Comparison of ENCODE assay signal across 8 cellular contexts in genomic region chr21:39350094-39351006, GRCh38. TPM values are rescaled to one million over a fixed set of nuclear protein-coding genes. Genes with fewer than 3 reads are reported as not detected.
DNase-seq lines count a peak whose midpoint lies in the region; ATAC-seq, FAIRE-seq and TF ChIP-seq lines count a peak whose summit lies in the region.

No MANE protein-coding gene starts in this region.

- intact Hi-C loops in pancreas (cut with DNase I), result no loop called here

- 57 to 66% methylated on average over 19 of the region's 19 CpGs for WGBS in pancreas, 2 donors

- H3K36me3 ChIP-seq in GM06990 (ENCODE audit: control insufficient read depth, insufficient read depth, low read length), result no peaks in the 10 kb centered on the region; the same call in 1 of the 2 replicates
- H3K36me3 ChIP-seq in pancreas, result no peaks in the 10 kb centered on the region

- no peak for FAIRE-seq in pancreas (lab: Jason Lieb, UNC)

- ATAC-seq in pancreas (no peak), GM19035 (IDR thresholded peaks at IDR 0.05; ENCODE audit: unreplicated experiment) (no peak)

- H3K27ac ChIP-seq in RWPE1 (peak overlapping the region; percentile 99), epithelial cell of prostate (peak overlapping the region; percentile 97), pancreas (peak overlapping the region; percentile 83 to 96 (median 93))

- no peaks in the 10 kb centered on the region for H3K9me3 ChIP-seq in pancreas

- H3K4me1 ChIP-seq in pancreas, result peaks cover 0 to 30% (median 21%) of the 10 kb centered on the region in 3 donors

- no peak for DNase-seq in GM06990 (ENCODE audit: extremely low read depth, insufficient read length)
- no peak for DNase-seq in RWPE1 (ENCODE audit: low spot score)
- DNase-seq in epithelial cell of prostate (ENCODE audit: low read depth, low spot score), result no peak
- DNase-seq in pancreas, result no peak
- DNase-seq in NCI-H2029 (lab: John Stamatoyannopoulos, UW), result no peak
- no peak for DNase-seq in GM10248 (ENCODE audit: extremely low spot score)
- no peak for DNase-seq in occipital lobe (lab: John Stamatoyannopoulos, UW)

- H3K4me3 ChIP-seq in GM06990 (replicated peaks; ENCODE audit: low read depth, low read length) (peak overlapping the region; percentile 81), pancreas (peak overlapping the region; percentile 38 to 79 (median 62))

- H3K27me3 ChIP-seq in GM06990 (replicated peaks; ENCODE audit: control insufficient read depth, insufficient read depth, low read length) (no peaks in the 10 kb centered on the region), pancreas (no peaks in the 10 kb centered on the region)

- CTCF ChIA-PET in RWPE1 (lab: Yijun Ruan, JAX) (no interaction called here), GM10248 (lab: Yijun Ruan, JAX) (no interaction called here)

- TF ChIP-seq CTCF in GM06990 (IDR thresholded peaks at IDR 0.05; ENCODE audit: insufficient read depth, low read length, poor library complexity, severe bottlenecking) (no peak), RWPE1 (conservative IDR thresholded peaks at IDR 0.05; ENCODE audit: low read depth) (no peak), pancreas (IDR thresholded peaks at IDR 0.05) (no peak), GM10248 (IDR thresholded peaks at IDR 0.05; ENCODE audit: control extremely low read depth, extremely low read depth, low read depth, missing control alignments) (no peak)

- POLR2A ChIA-PET in RWPE1 (lab: Yijun Ruan, JAX; ENCODE audit: low non-redundant PET), result interaction anchor here (0.5 to 0.9 kb wide), 3 partner anchors 30 to 563 kb away, joined by 3 to 6 read pairs (median 5); a partner anchor contains a TSS
- POLR2A ChIA-PET in GM10248 (lab: Yijun Ruan, JAX), result no interaction called here

RNA-seq across cellular contexts. Expression of gene HMGN1, which starts 1.5 kb away (rescaled TPM):
- total RNA-seq in pancreas, result 100 to 1,000 TPM in 2 of 6 donors, 10 to 100 TPM in 4; 60.1 to 128 (median 98.1) TPM
- polyA plus RNA-seq in pancreas, result 100 to 1,000 TPM in 1 of 2 donors, 10 to 100 TPM in 1; 89.9 to 140 TPM
- total RNA-seq in occipital lobe, result 139 TPM

RNA-seq across cellular contexts. Expression of gene BRWD1, which starts 36.9 kb away (rescaled TPM):
- 10 to 100 TPM; 19.6 to 31.7 (median 22.8) TPM for total RNA-seq in pancreas
- 10 to 100 TPM in 1 of 2 donors, 1 to 10 TPM in 1; 7.4 to 12.4 TPM for polyA plus RNA-seq in pancreas
- 377 TPM for total RNA-seq in occipital lobe

Comparison
In these comparisons a context has a peak if more than half of its experiments do, and no peak if none do; other contexts are left out.
1. RNA of gene BRWD1, which starts 36.9 kb away (total RNA-seq): 377 TPM in occipital lobe (single experiment); 19.6 to 31.7 TPM in pancreas; every median in the first group is over 10 times any median in the second.
2. Peak in every context shown above with its lines, with median percentiles within 50 percentile points of each other: H3K27ac ChIP-seq.